1 cellular context compared by ENCODE assay signal in the genomic region with DNA sequence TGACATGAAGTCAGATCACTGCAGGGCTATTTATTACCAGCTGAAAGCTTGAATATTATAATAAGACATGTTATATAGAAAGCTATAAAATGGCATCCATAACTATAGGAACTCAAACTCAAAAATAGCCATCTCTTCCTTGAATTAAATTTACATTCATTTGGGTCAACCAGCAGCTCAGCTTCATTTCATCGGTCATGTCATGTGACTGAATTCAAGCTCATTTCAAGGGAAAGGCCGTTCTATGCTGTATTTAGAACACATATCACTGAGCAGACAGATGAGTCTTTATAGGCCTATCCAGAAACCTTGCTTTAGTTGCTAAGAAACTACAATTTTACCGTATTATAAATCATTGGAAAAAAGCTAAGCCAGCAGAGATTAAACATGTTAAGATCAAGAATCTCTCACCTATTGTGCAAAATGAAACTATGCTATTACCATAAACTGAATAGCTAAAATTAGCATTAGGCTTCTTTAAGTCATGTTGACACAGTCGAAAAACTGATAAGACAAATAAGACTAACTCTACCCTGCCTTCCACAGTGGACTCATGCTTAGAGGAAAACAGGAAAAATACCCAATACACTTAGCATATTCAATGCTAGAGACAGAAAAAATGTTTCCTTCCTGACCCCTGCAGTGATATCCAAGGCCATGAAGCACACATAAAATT.
TF ChIP-seq lines count a peak whose summit lies in the region.

No MANE protein-coding gene starts in this region.

TF ChIP-seq in liver, 16 proteins besides CTCF, POLR2A, EP300 and RAD21 (continued from another document):
- no peak for TF ChIP-seq ZBTB33 (IDR thresholded peaks at IDR 0.05)
- TF ChIP-seq RXRA (IDR thresholded peaks at IDR 0.05) = no peak
- TF ChIP-seq HNF4A (conservative IDR thresholded peaks at IDR 0.05) = no peak
- no peak for TF ChIP-seq FOXA2 (IDR thresholded peaks at IDR 0.05)
